Comparison of ENCODE assay signal across 1 cellular context in genomic region chr3:129160891-129161859, GRCh38.
TF ChIP-seq lines count a peak whose summit lies in the region.

TSS of gene ISY1 (minus strand) at chr3:129161063. CDS start at chr3:129160975, 88 bp downstream.

TF ChIP-seq in K562, 482 proteins besides CTCF, POLR2A, EP300 and RAD21 (continued from another document and continues in another):
- TF ChIP-seq DEAF1 (CRISPR knock-in tag; IDR thresholded peaks at IDR 0.05) (no peak; the same call in 1 of the 2 replicates), BHLHE40 (IDR thresholded peaks at IDR 0.05; ENCODE audit: low read length) (no peak; the same call in 1 of the 2 replicates), ZNF175 (CRISPR knock-in tag; IDR thresholded peaks at IDR 0.05; ENCODE audit: low read depth) (peak; percentile 57; the same call in 1 of the 2 replicates), BDP1 (IDR thresholded peaks at IDR 0.05; ENCODE audit: insufficient read depth, insufficient read length) (no peak), HMGN3 (IDR thresholded peaks at IDR 0.05; ENCODE audit: borderline replicate concordance, extremely low read depth, insufficient read length, low read depth, low read length) (no peak), ZFPM2 (CRISPR knock-in tag; IDR thresholded peaks at IDR 0.05) (no peak), MXD1 (CRISPR knock-in tag; IDR thresholded peaks at IDR 0.05; ENCODE audit: borderline replicate concordance, poor library complexity, severe bottlenecking) (no peak), MAX (CRISPR knock-in tag; IDR thresholded peaks at IDR 0.05) (peak; percentile 33), ASH1L (IDR thresholded peaks at IDR 0.05; ENCODE audit: borderline replicate concordance, low read depth, partially characterized antibody) (peak; percentile 80), ZNF785 (CRISPR knock-in tag; IDR thresholded peaks at IDR 0.05) (no peak), ADNP (tag; IDR thresholded peaks at IDR 0.05) (no peak), ZNF280B (CRISPR knock-in tag; IDR thresholded peaks at IDR 0.05) (no peak), SLC30A9 (CRISPR knock-in tag; IDR thresholded peaks at IDR 0.05) (no peak), CAMTA2 (CRISPR knock-in tag; conservative IDR thresholded peaks at IDR 0.05) (no peak), RFX5 (IDR thresholded peaks at IDR 0.05; ENCODE audit: low read depth, low read length) (no peak), ZBED1 (IDR thresholded peaks at IDR 0.05) (0 out of 2 replicates have a peak, but pooled peaks have one; percentile 62), HLTF (IDR thresholded peaks at IDR 0.05) (peak; percentile 67; the same call in 1 of the 2 replicates), SNAPC5 (CRISPR knock-in tag; IDR thresholded peaks at IDR 0.05) (no peak), KAT7 (CRISPR knock-in tag; IDR thresholded peaks at IDR 0.05; ENCODE audit: borderline replicate concordance) (no peak), RBBP5 (IDR thresholded peaks at IDR 0.05; ENCODE audit: borderline replicate concordance, insufficient read depth, low read length, poor library complexity, severe bottlenecking) (peak; percentile 49), MECOM (CRISPR knock-in tag; IDR thresholded peaks at IDR 0.05) (no peak), MAFF (IDR thresholded peaks at IDR 0.05; ENCODE audit: low read length) (no peak), SRSF9 (IDR thresholded peaks at IDR 0.05; ENCODE audit: borderline replicate concordance, low read depth, low read length) (no peak), ZSCAN32 (CRISPR knock-in tag; IDR thresholded peaks at IDR 0.05) (no peak), TAF7 (tag; IDR thresholded peaks at IDR 0.05) (no peak; the same call in 1 of the 2 replicates), NR0B1 (IDR thresholded peaks at IDR 0.05; ENCODE audit: partially characterized antibody) (no peak), ZBTB11 (CRISPR knock-in tag; IDR thresholded peaks at IDR 0.05) (peak; percentile 94 to 99 (median 99)), POU5F1 (IDR thresholded peaks at IDR 0.05; ENCODE audit: borderline replicate concordance, low read depth, low read length, partially characterized antibody) (peak; percentile 54), CHD7 (IDR thresholded peaks at IDR 0.05; ENCODE audit: low read depth, low read length) (no peak), VEZF1 (CRISPR knock-in tag; IDR thresholded peaks at IDR 0.05) (peak; percentile 37; the same call in 1 of the 2 replicates)
